In genomic region chr2:38973266-38973665, GRCh38 we compare ENCODE assay signal across 21 cellular contexts.
A peak's percentile ranks its signal among the peaks of the same experiment; 100 is the strongest.
DNase-seq lines count a peak whose midpoint lies in the region; ATAC-seq, FAIRE-seq and TF ChIP-seq lines count a peak whose summit lies in the region.
"Had no signal": no experiment of that assay in that cellular context is flagged by ENCODE, and none has a peak within 500 bp of the region (broad histone marks: within the 10 kb centered on the region; RNA-seq: fewer than 3 reads in every experiment).

No MANE protein-coding gene starts in this region.

- H3K79me1 ChIP-seq in IMR-90 (ENCODE audit: low read depth in 1 of 2, low read length in 2 of 2) = no peaks in the 10 kb centered on the region

- TF ChIP-seq POLR2A in HepG2 (IDR thresholded peaks at IDR 0.05; ENCODE audit: insufficient read depth in 1 of 2, low read depth in 2 of 2, low read length in 2 of 2) = no peak
- no peak for TF ChIP-seq POLR2A in right lobe of liver (IDR thresholded peaks at IDR 0.05)
- no peak for TF ChIP-seq POLR2A in IMR-90 (IDR thresholded peaks at IDR 0.05; ENCODE audit: low read depth, low read length)
- no peak for TF ChIP-seq POLR2A in vagina (IDR thresholded peaks at IDR 0.05)

- no peak overlapping the region for H3K27ac Mint-ChIP-seq in stimulated activated memory B cell treated with anti-CD40 and anti-IgM and Interleukin-4, amounts not matched to agents 10 μg/mL and 1 μg/mL and 100 μg/mL, for 72 hours
- H3K27ac Mint-ChIP-seq: CD14-positive monocyte; CD4-positive, alpha-beta memory T cell; CD4-positive, CD25-positive, alpha-beta regulatory T cell had no signal

- no peak overlapping the region for H4K91ac ChIP-seq in IMR-90 (ENCODE audit: insufficient read depth, low read depth, low read length)

- H3K4me1 ChIP-seq in HepG2 (ENCODE audit: insufficient read depth, low read length) (peaks cover 1% of the 10 kb centered on the region), right lobe of liver (peaks cover 0 to 3% (median 0%) of the 10 kb centered on the region in 4 donors), IMR-90 (ENCODE audit: control insufficient read depth, insufficient read depth, low read length) (no peaks in the 10 kb centered on the region), vagina (no peaks in the 10 kb centered on the region)
- H3K4me1 ChIP-seq: BE2C, BLaER1 had no signal

- H3K56ac ChIP-seq in IMR-90 (ENCODE audit: extremely low read depth, insufficient read depth, low read length) = no peak overlapping the region

- no peak overlapping the region for H3K4me3 Mint-ChIP-seq in stimulated activated memory B cell treated with anti-CD40 and anti-IgM and Interleukin-4, amounts not matched to agents 10 μg/mL and 1 μg/mL and 100 μg/mL, for 72 hours
- H3K4me3 Mint-ChIP-seq: CD14-positive monocyte; CD4-positive, alpha-beta memory T cell; CD4-positive, CD25-positive, alpha-beta regulatory T cell; CD8-positive, alpha-beta memory T cell had no signal

- H3K9me3 ChIP-seq in HepG2 (ENCODE audit: low read length) (no peaks in the 10 kb centered on the region), right lobe of liver (no peaks in the 10 kb centered on the region), IMR-90 (ENCODE audit: control insufficient read depth, insufficient read depth, low read length) (no peaks in the 10 kb centered on the region), vagina (no peaks in the 10 kb centered on the region)
- H3K9me3 ChIP-seq: BE2C, BLaER1 had no signal

- no peak for TF ChIP-seq RAD21 in HepG2 (CRISPR knock-in tag; IDR thresholded peaks at IDR 0.05)
- no peak for TF ChIP-seq RAD21 in IMR-90 (IDR thresholded peaks at IDR 0.05; ENCODE audit: low read length)

- H3K36me3 Mint-ChIP-seq in stimulated activated memory B cell treated with anti-CD40 and anti-IgM and Interleukin-4, amounts not matched to agents 10 μg/mL and 1 μg/mL and 100 μg/mL, for 72 hours = no peaks in the 10 kb centered on the region
- H3K36me3 Mint-ChIP-seq: CD14-positive monocyte; CD4-positive, alpha-beta memory T cell; CD8-positive, alpha-beta memory T cell had no signal

- H3K9ac ChIP-seq in HepG2 (ENCODE audit: insufficient read depth, low read depth, low read length) (no peak overlapping the region), IMR-90 (ENCODE audit: low read depth, low read length) (no peak overlapping the region)
- H3K9ac ChIP-seq: BLaER1 had no signal

- H2BK20ac ChIP-seq in IMR-90 (ENCODE audit: low read depth, low read length) = no peak overlapping the region

- no peak for ATAC-seq in HepG2
- ATAC-seq in right lobe of liver = no peak
- no peak for ATAC-seq in IMR-90 (ENCODE audit: low read depth)
- no peak for ATAC-seq in stimulated activated memory B cell treated with anti-CD40 and anti-IgM and Interleukin-4, amounts not matched to agents 10 μg/mL and 1 μg/mL and 100 μg/mL, for 72 hours

- H3K36me3 ChIP-seq in HepG2 (replicated peaks in 1 of 2; ENCODE audit: control insufficient read depth in 1 of 2, insufficient read depth in 2 of 2, low read length in 2 of 2) (no peaks in the 10 kb centered on the region), right lobe of liver (no peaks in the 10 kb centered on the region), IMR-90 (ENCODE audit: control insufficient read depth, insufficient read depth, low read length) (no peaks in the 10 kb centered on the region), vagina (no peaks in the 10 kb centered on the region)
- H3K36me3 ChIP-seq: BE2C, BLaER1 had no signal

- H3K14ac ChIP-seq in IMR-90 (replicated peaks; ENCODE audit: low read depth, low read length) = no peak overlapping the region

- no peaks in the 10 kb centered on the region; a peak in 1 of 5 replicates for H3K27me3 ChIP-seq in HepG2 (ENCODE audit: control insufficient read depth in 1 of 2, insufficient read depth in 2 of 2, low read length in 2 of 2)
- H3K27me3 ChIP-seq in right lobe of liver = no peaks in the 10 kb centered on the region
- no peaks in the 10 kb centered on the region for H3K27me3 ChIP-seq in IMR-90 (ENCODE audit: control insufficient read depth, insufficient read depth, low read length)
- H3K27me3 ChIP-seq in vagina = no peaks in the 10 kb centered on the region
- H3K27me3 ChIP-seq: BE2C, BLaER1 had no signal

- no peaks in the 10 kb centered on the region for H3K4me1 Mint-ChIP-seq in stimulated activated memory B cell treated with anti-CD40 and anti-IgM and Interleukin-4, amounts not matched to agents 10 μg/mL and 1 μg/mL and 100 μg/mL, for 72 hours
- H3K4me1 Mint-ChIP-seq: CD4-positive, alpha-beta memory T cell; CD8-positive, alpha-beta memory T cell had no signal

- H3K27ac ChIP-seq in HepG2 (ENCODE audit: extremely low read length, insufficient read depth, low read length) (no peak overlapping the region), right lobe of liver (no peak overlapping the region), IMR-90 (ENCODE audit: insufficient read depth, low read length) (no peak overlapping the region), vagina (no peak overlapping the region)
- H3K27ac ChIP-seq: BLaER1 had no signal

- intact Hi-C loops in HepG2 (cut with micrococcal nuclease; ENCODE audit: unreplicated experiment) (no loop called here), right lobe of liver (cut with DNase I) (no loop called here), IMR-90 (cut with micrococcal nuclease) (no loop called here), vagina (cut with DNase I) (no loop called here)

- TF ChIP-seq CTCF in HepG2 (CRISPR knock-in tag; IDR thresholded peaks at IDR 0.05) = no peak
- no peak for TF ChIP-seq CTCF in right lobe of liver (IDR thresholded peaks at IDR 0.05)
- no peak for TF ChIP-seq CTCF in IMR-90 (conservative IDR thresholded peaks at IDR 0.05; ENCODE audit: low read depth, low read length)
- TF ChIP-seq CTCF in vagina (IDR thresholded peaks at IDR 0.05) = no peak

- no peak overlapping the region for H4K8ac ChIP-seq in IMR-90 (ENCODE audit: low read depth in 2 of 2, low read length in 2 of 2)

- H3K18ac ChIP-seq in IMR-90 (ENCODE audit: low read depth, low read length) = no peak overlapping the region

- CTCF ChIA-PET in HepG2 (lab: Yijun Ruan, JAX; ENCODE audit: low intra/inter-chr PET ratio, low total read pairs) = no interaction called here
- CTCF ChIA-PET in IMR-90 (lab: Yijun Ruan, JAX) = no interaction called here

- H3K23ac ChIP-seq in IMR-90 (ENCODE audit: low read depth, low read length) = no peak overlapping the region

- H4K20me1 ChIP-seq in HepG2 (ENCODE audit: insufficient read depth, low read length) = no peaks in the 10 kb centered on the region
- no peaks in the 10 kb centered on the region for H4K20me1 ChIP-seq in IMR-90 (ENCODE audit: insufficient read depth, low read length)
- H4K20me1 ChIP-seq: BLaER1 had no signal

- in situ Hi-C loops in HepG2 (cut with HindIII; ENCODE audit: extremely low pct_ligation_motif_present, low pct_unique_long_range_greater_than_20kb) (no loop called here), IMR-90 (cut with MboI; ENCODE audit: low sequenced_read_pairs) (no loop called here)

- no peak overlapping the region for H2BK120ac ChIP-seq in IMR-90 (ENCODE audit: low read depth, low read length)

- dilution Hi-C loops in IMR-90 (cut with HindIII; ENCODE audit: low sequenced_read_pairs, unreplicated experiment) = no loop called here

- no peaks in the 10 kb centered on the region for H3K27me3 Mint-ChIP-seq in stimulated activated memory B cell treated with anti-CD40 and anti-IgM and Interleukin-4, amounts not matched to agents 10 μg/mL and 1 μg/mL and 100 μg/mL, for 72 hours
- H3K27me3 Mint-ChIP-seq: CD4-positive, alpha-beta memory T cell had no signal

- no peak overlapping the region for H2BK5ac ChIP-seq in IMR-90 (ENCODE audit: low read depth, low read length, poor library complexity, severe bottlenecking)

- H2AFZ ChIP-seq in HepG2 (ENCODE audit: low read length) = no peak overlapping the region
- no peak overlapping the region for H2AFZ ChIP-seq in IMR-90 (replicated peaks; ENCODE audit: low read length, poor library complexity)

- no peak for DNase-seq in HepG2 (ENCODE audit: low spot score)
- DNase-seq in right lobe of liver = no peak
- DNase-seq in IMR-90 = no peak
- no peak for DNase-seq in vagina (ENCODE audit: extremely low spot score in 2 of 2)
- DNase-seq: 8988T; ACHN; BE2C; C1 segment of cervical spinal cord; CD4-positive, alpha-beta memory T cell; CD4-positive, CD25-positive, alpha-beta regulatory T cell; CD8-positive, alpha-beta memory T cell; COR-L47; DMS79 treated with DMSO at 0.1 percent for 48 hours; GF-D8 had no signal

- FAIRE-seq in HepG2 (lab: Jason Lieb, UNC) = no peak
- FAIRE-seq: A204.1, G401.6, GM12891, GM19239 had no signal

- no peaks in the 10 kb centered on the region for H3K9me1 ChIP-seq in IMR-90 (ENCODE audit: insufficient read depth, low read length)

- H2AK5ac ChIP-seq in IMR-90 (ENCODE audit: low read depth, low read length) = no peak overlapping the region

- no peak overlapping the region for H3K4ac ChIP-seq in IMR-90 (ENCODE audit: low read depth, low read length)

- H3K79me2 ChIP-seq in HepG2 (ENCODE audit: insufficient read depth, low read length) = no peaks in the 10 kb centered on the region

- no peak for TF ChIP-seq EP300 in HepG2 (IDR thresholded peaks at IDR 0.05; ENCODE audit: low read depth in 2 of 2, low read length in 2 of 2)
- no peak for TF ChIP-seq EP300 in HepG2 (CRISPR knock-in tag; IDR thresholded peaks at IDR 0.05; ENCODE audit: borderline replicate concordance)

- POLR2A ChIA-PET in HepG2 (lab: Yijun Ruan, JAX) (no interaction called here), IMR-90 (lab: Charles Lee; ENCODE audit: unreplicated experiment) (no interaction called here)

- H2AK9ac ChIP-seq in IMR-90 (replicated peaks; ENCODE audit: low read depth, low read length, poor library complexity) = no peak overlapping the region

- no peak overlapping the region for H2BK15ac ChIP-seq in IMR-90 (ENCODE audit: low read depth, low read length)

- H3K4me3 ChIP-seq in HepG2 (replicated peaks in 1 of 3; ENCODE audit: insufficient read depth in 1 of 3, low read depth in 2 of 3, low read length in 3 of 3) (no peak overlapping the region), right lobe of liver (no peak overlapping the region), IMR-90 (ENCODE audit: insufficient read depth, low read depth, low read length) (no peak overlapping the region), vagina (no peak overlapping the region)
- H3K4me3 ChIP-seq: BLaER1 had no signal

- BruUV-seq in HepG2 (replicated peaks; lab: Mats Ljungman, UMichigan) = no TSS peak
- BruUV-seq in IMR-90 (replicated peaks; lab: Mats Ljungman, UMichigan) = no TSS peak

- H4K5ac ChIP-seq in IMR-90 (ENCODE audit: low read depth, low read length) = no peak overlapping the region

- H3K4me2 ChIP-seq in HepG2 (ENCODE audit: low read depth, low read length) (no peak overlapping the region), IMR-90 (ENCODE audit: low read depth, low read length) (no peak overlapping the region)
- H3K4me2 ChIP-seq: BLaER1 had no signal

- H3K9me3 Mint-ChIP-seq in stimulated activated memory B cell treated with anti-CD40 and anti-IgM and Interleukin-4, amounts not matched to agents 10 μg/mL and 1 μg/mL and 100 μg/mL, for 72 hours = no peaks in the 10 kb centered on the region
- H3K9me3 Mint-ChIP-seq: CD14-positive monocyte; CD4-positive, alpha-beta memory T cell; CD8-positive, alpha-beta memory T cell had no signal

TF ChIP-seq in HepG2, 621 proteins besides CTCF, POLR2A, EP300 and RAD21 (continues in another document):
- peak; percentile 47; the same call in 1 of the 2 replicates for TF ChIP-seq CEBPB (IDR thresholded peaks at IDR 0.05; ENCODE audit: borderline replicate concordance, low read depth, low read length)

TF ChIP-seq in IMR-90, 13 proteins besides CTCF, POLR2A, EP300 and RAD21 (continues in another document):
- TF ChIP-seq CEBPB (IDR thresholded peaks at IDR 0.05; ENCODE audit: low read depth, low read length) = peak; percentile 55
